ENCODE assay signal across 2 cellular contexts in the genomic region with DNA sequence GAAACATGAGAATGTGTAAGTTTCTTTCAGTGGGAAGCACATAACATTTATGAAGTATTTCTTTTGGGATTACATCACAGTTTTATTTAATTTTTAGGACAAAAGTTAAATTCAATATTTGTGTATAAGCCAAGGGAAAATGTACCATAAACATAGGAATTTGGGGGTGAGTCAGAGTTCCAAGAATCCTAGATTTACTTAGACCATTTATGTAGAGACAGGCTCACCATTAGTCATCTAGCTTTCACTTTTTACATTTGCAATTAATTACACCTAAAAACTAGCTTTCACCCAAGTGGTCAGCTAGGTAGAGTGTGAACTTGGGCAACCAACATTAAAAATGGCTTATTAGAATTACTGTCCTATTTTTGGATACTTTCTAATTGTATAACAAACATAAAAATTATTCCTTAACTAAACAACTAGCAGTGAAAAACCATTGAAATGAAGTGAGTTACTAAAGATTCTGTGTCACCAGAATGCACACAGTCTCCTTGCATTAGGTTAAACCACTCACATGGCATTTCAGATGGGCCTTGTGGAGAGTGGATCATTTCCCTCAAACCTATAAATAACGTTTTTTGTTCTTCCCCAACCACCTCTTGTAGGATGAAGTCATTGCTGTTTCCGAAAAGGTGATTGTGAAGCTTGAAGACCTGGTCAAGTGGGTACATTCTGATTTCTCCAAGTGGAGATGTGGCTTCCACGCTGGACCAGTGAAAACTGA.
TF ChIP-seq lines count a peak whose summit lies in the region.

No MANE protein-coding gene starts in this region.

TF ChIP-seq in SK-N-SH, 30 proteins besides CTCF, POLR2A, EP300 and RAD21 (continues in another document):
- TF ChIP-seq, protein P1, sequence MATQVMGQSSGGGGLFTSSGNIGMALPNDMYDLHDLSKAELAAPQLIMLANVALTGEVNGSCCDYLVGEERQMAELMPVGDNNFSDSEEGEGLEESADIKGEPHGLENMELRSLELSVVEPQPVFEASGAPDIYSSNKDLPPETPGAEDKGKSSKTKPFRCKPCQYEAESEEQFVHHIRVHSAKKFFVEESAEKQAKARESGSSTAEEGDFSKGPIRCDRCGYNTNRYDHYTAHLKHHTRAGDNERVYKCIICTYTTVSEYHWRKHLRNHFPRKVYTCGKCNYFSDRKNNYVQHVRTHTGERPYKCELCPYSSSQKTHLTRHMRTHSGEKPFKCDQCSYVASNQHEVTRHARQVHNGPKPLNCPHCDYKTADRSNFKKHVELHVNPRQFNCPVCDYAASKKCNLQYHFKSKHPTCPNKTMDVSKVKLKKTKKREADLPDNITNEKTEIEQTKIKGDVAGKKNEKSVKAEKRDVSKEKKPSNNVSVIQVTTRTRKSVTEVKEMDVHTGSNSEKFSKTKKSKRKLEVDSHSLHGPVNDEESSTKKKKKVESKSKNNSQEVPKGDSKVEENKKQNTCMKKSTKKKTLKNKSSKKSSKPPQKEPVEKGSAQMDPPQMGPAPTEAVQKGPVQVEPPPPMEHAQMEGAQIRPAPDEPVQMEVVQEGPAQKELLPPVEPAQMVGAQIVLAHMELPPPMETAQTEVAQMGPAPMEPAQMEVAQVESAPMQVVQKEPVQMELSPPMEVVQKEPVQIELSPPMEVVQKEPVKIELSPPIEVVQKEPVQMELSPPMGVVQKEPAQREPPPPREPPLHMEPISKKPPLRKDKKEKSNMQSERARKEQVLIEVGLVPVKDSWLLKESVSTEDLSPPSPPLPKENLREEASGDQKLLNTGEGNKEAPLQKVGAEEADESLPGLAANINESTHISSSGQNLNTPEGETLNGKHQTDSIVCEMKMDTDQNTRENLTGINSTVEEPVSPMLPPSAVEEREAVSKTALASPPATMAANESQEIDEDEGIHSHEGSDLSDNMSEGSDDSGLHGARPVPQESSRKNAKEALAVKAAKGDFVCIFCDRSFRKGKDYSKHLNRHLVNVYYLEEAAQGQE (IDR thresholded peaks at IDR 0.05; ENCODE audit: low read depth, low read length), result no peak
- TF ChIP-seq GABPA (IDR thresholded peaks at IDR 0.05; ENCODE audit: low read depth) (no peak), EZH2phosphoT487 (IDR thresholded peaks at IDR 0.05; ENCODE audit: borderline replicate concordance, low read depth) (no peak), SMC3 (IDR thresholded peaks at IDR 0.05; ENCODE audit: low read depth, low read length) (no peak), RXRA (IDR thresholded peaks at IDR 0.05; ENCODE audit: borderline replicate concordance, low read depth) (peak; percentile 58; the same call in 1 of the 2 replicates), FOXJ3 (CRISPR knock-in tag; IDR thresholded peaks at IDR 0.05) (no peak), RFX5 (IDR thresholded peaks at IDR 0.05; ENCODE audit: low read length) (no peak), NRF1 (IDR thresholded peaks at IDR 0.05; ENCODE audit: low read depth, low read length) (no peak), FOSL2 (IDR thresholded peaks at IDR 0.05; ENCODE audit: borderline replicate concordance, low read depth) (peak; percentile 87), RCOR1 (IDR thresholded peaks at IDR 0.05; ENCODE audit: low read length) (no peak), FOXM1 (IDR thresholded peaks at IDR 0.05; ENCODE audit: low read depth) (peak; percentile 80; the same call in 1 of the 2 replicates), GATA2 (CRISPR knock-in tag; IDR thresholded peaks at IDR 0.05) (no peak), POLR2AphosphoS5 (IDR thresholded peaks at IDR 0.05; ENCODE audit: low read depth, low read length) (peak; percentile 32; the same call in 1 of the 2 replicates), TCF12 (IDR thresholded peaks at IDR 0.05) (peak; percentile 93), CHD2 (IDR thresholded peaks at IDR 0.05; ENCODE audit: low read length, partially characterized antibody) (no peak), ELF1 (IDR thresholded peaks at IDR 0.05) (no peak), TAF1 (IDR thresholded peaks at IDR 0.05; ENCODE audit: borderline replicate concordance, low read depth, low read length) (no peak), JUND (IDR thresholded peaks at IDR 0.05) (peak; percentile 88), SIN3A (IDR thresholded peaks at IDR 0.05; ENCODE audit: borderline replicate concordance, low read depth, low read length) (no peak), TEAD4 (IDR thresholded peaks at IDR 0.05; ENCODE audit: borderline replicate concordance, insufficient read depth) (peak; percentile 74; the same call in 1 of the 2 replicates), MEF2A (IDR thresholded peaks at IDR 0.05; ENCODE audit: borderline replicate concordance, low read depth) (peak; percentile 59; the same call in 1 of the 2 replicates), MXI1 (IDR thresholded peaks at IDR 0.05; ENCODE audit: low read depth, low read length) (no peak), YY1 (IDR thresholded peaks at IDR 0.05; ENCODE audit: low read depth) (no peak)
- TF ChIP-seq, protein P2, sequence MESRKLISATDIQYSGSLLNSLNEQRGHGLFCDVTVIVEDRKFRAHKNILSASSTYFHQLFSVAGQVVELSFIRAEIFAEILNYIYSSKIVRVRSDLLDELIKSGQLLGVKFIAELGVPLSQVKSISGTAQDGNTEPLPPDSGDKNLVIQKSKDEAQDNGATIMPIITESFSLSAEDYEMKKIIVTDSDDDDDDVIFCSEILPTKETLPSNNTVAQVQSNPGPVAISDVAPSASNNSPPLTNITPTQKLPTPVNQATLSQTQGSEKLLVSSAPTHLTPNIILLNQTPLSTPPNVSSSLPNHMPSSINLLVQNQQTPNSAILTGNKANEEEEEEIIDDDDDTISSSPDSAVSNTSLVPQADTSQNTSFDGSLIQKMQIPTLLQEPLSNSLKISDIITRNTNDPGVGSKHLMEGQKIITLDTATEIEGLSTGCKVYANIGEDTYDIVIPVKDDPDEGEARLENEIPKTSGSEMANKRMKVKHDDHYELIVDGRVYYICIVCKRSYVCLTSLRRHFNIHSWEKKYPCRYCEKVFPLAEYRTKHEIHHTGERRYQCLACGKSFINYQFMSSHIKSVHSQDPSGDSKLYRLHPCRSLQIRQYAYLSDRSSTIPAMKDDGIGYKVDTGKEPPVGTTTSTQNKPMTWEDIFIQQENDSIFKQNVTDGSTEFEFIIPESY (IDR thresholded peaks at IDR 0.05; ENCODE audit: borderline replicate concordance, low read depth), result no peak
- TF ChIP-seq, protein P3, sequence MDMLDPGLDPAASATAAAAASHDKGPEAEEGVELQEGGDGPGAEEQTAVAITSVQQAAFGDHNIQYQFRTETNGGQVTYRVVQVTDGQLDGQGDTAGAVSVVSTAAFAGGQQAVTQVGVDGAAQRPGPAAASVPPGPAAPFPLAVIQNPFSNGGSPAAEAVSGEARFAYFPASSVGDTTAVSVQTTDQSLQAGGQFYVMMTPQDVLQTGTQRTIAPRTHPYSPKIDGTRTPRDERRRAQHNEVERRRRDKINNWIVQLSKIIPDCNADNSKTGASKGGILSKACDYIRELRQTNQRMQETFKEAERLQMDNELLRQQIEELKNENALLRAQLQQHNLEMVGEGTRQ (IDR thresholded peaks at IDR 0.05; ENCODE audit: borderline replicate concordance, low read depth, low read length), result no peak
- TF ChIP-seq, protein P4, sequence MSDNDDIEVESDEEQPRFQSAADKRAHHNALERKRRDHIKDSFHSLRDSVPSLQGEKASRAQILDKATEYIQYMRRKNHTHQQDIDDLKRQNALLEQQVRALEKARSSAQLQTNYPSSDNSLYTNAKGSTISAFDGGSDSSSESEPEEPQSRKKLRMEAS (IDR thresholded peaks at IDR 0.05; ENCODE audit: low read depth), result no peak

TF ChIP-seq in GM23338, 12 proteins besides CTCF, POLR2A, EP300 and RAD21:
- TF ChIP-seq EZH2phosphoT487 (IDR thresholded peaks at IDR 0.05; ENCODE audit: unreplicated experiment) (no peak), ZNF331 (CRISPR knock-in tag; IDR thresholded peaks at IDR 0.05; ENCODE audit: low read depth) (no peak), POLR2AphosphoS5 (IDR thresholded peaks at IDR 0.05; ENCODE audit: low read depth) (no peak), STAT1 (IDR thresholded peaks at IDR 0.05; ENCODE audit: unreplicated experiment) (no peak)
